ENCODE assay signal across 1 cellular context in the genomic region with DNA sequence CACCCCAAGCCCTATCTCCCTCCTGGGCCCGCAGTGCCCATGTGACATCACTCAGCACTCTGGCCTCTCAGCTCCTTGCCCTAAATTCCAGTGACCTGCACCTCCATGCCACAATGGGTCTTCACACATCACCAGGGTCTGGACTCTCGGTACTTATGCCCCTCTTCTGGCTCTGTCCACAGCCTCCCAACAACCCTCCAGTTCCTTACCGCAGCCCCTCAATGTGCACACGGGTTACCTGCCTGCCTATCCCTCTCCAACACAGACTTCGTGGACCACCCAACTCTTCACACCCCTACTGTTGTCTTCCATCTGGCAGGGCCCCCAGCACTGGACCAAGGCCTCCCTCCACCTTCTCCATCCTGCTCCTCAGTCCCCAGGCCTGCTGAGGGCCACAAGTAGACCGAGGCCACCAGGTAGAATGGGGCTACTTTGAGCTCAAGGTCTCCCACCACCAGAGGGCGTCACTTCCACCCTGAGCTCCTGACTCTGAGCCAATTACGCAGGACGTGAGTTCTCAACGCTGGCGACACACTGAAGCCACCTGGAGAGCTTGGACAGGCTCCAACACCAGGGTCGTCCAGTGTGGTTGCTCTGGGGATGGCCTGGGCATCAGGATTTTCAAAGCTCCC.
TF ChIP-seq lines count a peak whose summit lies in the region.

No MANE protein-coding gene starts in this region.

TF ChIP-seq in GM23338, 12 proteins besides CTCF, POLR2A, EP300 and RAD21 (continued from another document):
- TF ChIP-seq, protein P1, sequence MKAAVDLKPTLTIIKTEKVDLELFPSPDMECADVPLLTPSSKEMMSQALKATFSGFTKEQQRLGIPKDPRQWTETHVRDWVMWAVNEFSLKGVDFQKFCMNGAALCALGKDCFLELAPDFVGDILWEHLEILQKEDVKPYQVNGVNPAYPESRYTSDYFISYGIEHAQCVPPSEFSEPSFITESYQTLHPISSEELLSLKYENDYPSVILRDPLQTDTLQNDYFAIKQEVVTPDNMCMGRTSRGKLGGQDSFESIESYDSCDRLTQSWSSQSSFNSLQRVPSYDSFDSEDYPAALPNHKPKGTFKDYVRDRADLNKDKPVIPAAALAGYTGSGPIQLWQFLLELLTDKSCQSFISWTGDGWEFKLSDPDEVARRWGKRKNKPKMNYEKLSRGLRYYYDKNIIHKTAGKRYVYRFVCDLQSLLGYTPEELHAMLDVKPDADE (IDR thresholded peaks at IDR 0.05), result no peak
